ENCODE assay signal across 13 cellular contexts in genomic region chr16:78105517-78105916, GRCh38.
"Had no signal": no experiment of that assay in that cellular context is flagged by ENCODE, and none has a peak within 500 bp of the region (broad histone marks: within the 10 kb centered on the region; RNA-seq: fewer than 3 reads in every experiment).

No MANE protein-coding gene starts in this region.

- H3K4me3 Mint-ChIP-seq: activated CD4-positive, alpha-beta memory T cell treated with anti-CD3 and anti-CD28 coated beads, Interleukin-2, amount 10 ng/mL, durations not matched to agents 7 days and 5 days; activated CD4-positive, alpha-beta T cell treated with anti-CD3 and anti-CD28 coated beads for 36 hours; activated naive CD4-positive, alpha-beta T cell treated with anti-CD3 and anti-CD28 coated beads for 36 hours; endodermal cell; naive thymus-derived CD8-positive, alpha-beta T cell; stimulated activated naive CD8-positive, alpha-beta T cell treated with anti-CD3 and anti-CD28 coated beads, Interleukin-15, Interleukin-2, amounts not matched to agents 100 ng/mL and 50 ng/mL, for 24 hours; T-cell had no signal

- DNase-seq: activated CD4-positive, alpha-beta memory T cell treated with anti-CD3 and anti-CD28 coated beads, Interleukin-2, amount 10 ng/mL, durations not matched to agents 7 days and 5 days; activated CD4-positive, alpha-beta T cell treated with anti-CD3 and anti-CD28 coated beads for 36 hours; activated naive CD4-positive, alpha-beta T cell treated with anti-CD3 and anti-CD28 coated beads for 36 hours; endodermal cell; left colon; mucosa of descending colon; naive thymus-derived CD8-positive, alpha-beta T cell; stimulated activated CD4-positive, alpha-beta T cell treated with anti-CD3 and anti-CD28 coated beads, Interleukin-4, amount 100 ng/mL, for 24 hours; T-cell; T1000; WERI-Rb-1 had no signal

- H3K27me3 ChIP-seq: esophagus muscularis mucosa had no signal

- H3K27me3 Mint-ChIP-seq: activated CD4-positive, alpha-beta memory T cell treated with anti-CD3 and anti-CD28 coated beads, Interleukin-2, amount 10 ng/mL, durations not matched to agents 7 days and 5 days; activated CD4-positive, alpha-beta T cell treated with anti-CD3 and anti-CD28 coated beads for 36 hours; naive thymus-derived CD8-positive, alpha-beta T cell; stimulated activated naive CD8-positive, alpha-beta T cell treated with anti-CD3 and anti-CD28 coated beads, Interleukin-15, Interleukin-2, amounts not matched to agents 100 ng/mL and 50 ng/mL, for 24 hours; T-cell had no signal

- ATAC-seq: activated CD4-positive, alpha-beta T cell treated with anti-CD3 and anti-CD28 coated beads for 36 hours; left colon; mucosa of descending colon; naive thymus-derived CD8-positive, alpha-beta T cell; T-cell had no signal

- H3K9me3 Mint-ChIP-seq: activated CD4-positive, alpha-beta memory T cell treated with anti-CD3 and anti-CD28 coated beads, Interleukin-2, amount 10 ng/mL, durations not matched to agents 7 days and 5 days; activated naive CD4-positive, alpha-beta T cell treated with anti-CD3 and anti-CD28 coated beads for 36 hours; endodermal cell; naive thymus-derived CD8-positive, alpha-beta T cell; stimulated activated naive CD8-positive, alpha-beta T cell treated with anti-CD3 and anti-CD28 coated beads, Interleukin-15, Interleukin-2, amounts not matched to agents 100 ng/mL and 50 ng/mL, for 24 hours; T-cell had no signal

- H3K27ac Mint-ChIP-seq: activated CD4-positive, alpha-beta memory T cell treated with anti-CD3 and anti-CD28 coated beads, Interleukin-2, amount 10 ng/mL, durations not matched to agents 7 days and 5 days; activated CD4-positive, alpha-beta T cell treated with anti-CD3 and anti-CD28 coated beads for 36 hours; activated naive CD4-positive, alpha-beta T cell treated with anti-CD3 and anti-CD28 coated beads for 36 hours; endodermal cell; naive thymus-derived CD8-positive, alpha-beta T cell; stimulated activated naive CD8-positive, alpha-beta T cell treated with anti-CD3 and anti-CD28 coated beads, Interleukin-15, Interleukin-2, amounts not matched to agents 100 ng/mL and 50 ng/mL, for 24 hours; T-cell had no signal

- H3K9me3 ChIP-seq: esophagus muscularis mucosa, mucosa of descending colon had no signal

- H3K27ac ChIP-seq: esophagus muscularis mucosa, WERI-Rb-1 had no signal

- H3K4me1 Mint-ChIP-seq: endodermal cell had no signal

- H3K4me3 ChIP-seq: esophagus muscularis mucosa, mucosa of descending colon had no signal
